Comparison of ENCODE assay signal across 28 cellular contexts in genomic region chr7:157089100-157089510, GRCh38. TPM values are rescaled to one million over a fixed set of nuclear protein-coding genes. Genes with fewer than 3 reads are reported as not detected.
A peak's percentile ranks its signal among the peaks of the same experiment; 100 is the strongest.
DNase-seq lines count a peak whose midpoint lies in the region; ATAC-seq, FAIRE-seq and TF ChIP-seq lines count a peak whose summit lies in the region.
"Had no signal": no experiment of that assay in that cellular context is flagged by ENCODE, and none has a peak within 500 bp of the region (broad histone marks: within the 10 kb centered on the region; RNA-seq: fewer than 3 reads in every experiment).

No MANE protein-coding gene starts in this region.

- H4K20me1 ChIP-seq in HepG2 (ENCODE audit: insufficient read depth, low read length): no peaks in the 10 kb centered on the region

- H3K79me2 ChIP-seq in HepG2 (ENCODE audit: insufficient read depth, low read length): no peaks in the 10 kb centered on the region

- intact Hi-C loops in HepG2 (cut with micrococcal nuclease; ENCODE audit: unreplicated experiment): no loop called here
- intact Hi-C loops in right lobe of liver (cut with DNase I): no loop called here

- H3K36me3 Mint-ChIP-seq in neural crest cell (ENCODE audit: low read depth): no peaks in the 10 kb centered on the region
- no peaks in the 10 kb centered on the region for H3K36me3 Mint-ChIP-seq in activated naive CD8-positive, alpha-beta T cell treated with anti-CD3 and anti-CD28 coated beads, Interleukin-2, amount 50 U/mL, for 24 hours (ENCODE audit: low read depth)
- H3K36me3 Mint-ChIP-seq: CD8-positive, alpha-beta memory T cell had no signal

- ATAC-seq in HepG2 (peak; percentile 88), right lobe of liver (no peak)
- no peak for ATAC-seq in activated naive CD8-positive, alpha-beta T cell treated with anti-CD3 and anti-CD28 coated beads, Interleukin-2, amount 50 U/mL, for 24 hours
- ATAC-seq: activated CD8-positive, alpha-beta T cell treated with anti-CD3 and anti-CD28 coated beads for 36 hours; right cardiac atrium; Right ventricle myocardium inferior; stimulated activated naive CD8-positive, alpha-beta T cell treated with anti-CD3 and anti-CD28 coated beads, Interleukin-15, amount 100 ng/mL, for 72 hours; T-helper 17 cell had no signal

- H3K9me3 ChIP-seq in HepG2 (ENCODE audit: low read length): peaks cover 19% of the 10 kb centered on the region
- no peaks in the 10 kb centered on the region for H3K9me3 ChIP-seq in right lobe of liver
- peaks cover under 1% of the 10 kb centered on the region for H3K9me3 ChIP-seq in WERI-Rb-1 (ENCODE audit: severe bottlenecking)
- H3K9me3 ChIP-seq: SK-N-SH, vagina had no signal

- H3K4me3 ChIP-seq in HepG2 (replicated peaks in 1 of 3; ENCODE audit: insufficient read depth in 1 of 3, low read depth in 2 of 3, low read length in 3 of 3) (peak overlapping the region; percentile 26 to 45 (median 28); a peak in 3 of 6 replicates), right lobe of liver (no peak overlapping the region), WERI-Rb-1 (ENCODE audit: low read depth, low read length) (no peak overlapping the region)
- H3K4me3 ChIP-seq: thoracic aorta, vagina had no signal

- H3K27ac Mint-ChIP-seq in neural crest cell (ENCODE audit: unreplicated experiment): peak overlapping the region; percentile 91
- no peak overlapping the region for H3K27ac Mint-ChIP-seq in activated naive CD8-positive, alpha-beta T cell treated with anti-CD3 and anti-CD28 coated beads, Interleukin-2, amount 50 U/mL, for 24 hours
- H3K27ac Mint-ChIP-seq: activated CD8-positive, alpha-beta T cell treated with anti-CD3 and anti-CD28 coated beads for 36 hours; activated T-helper 2 cell treated with anti-CD3 and anti-CD28 coated beads, Interferon-gamma antibody, Interleukin-2, Interleukin-4, amounts not matched to agents 10 μg/mL and 5 μg/mL and 100 μg/mL, durations not matched to agents 14 hours and 24 hours and 36 hours; B cell; CD8-positive, alpha-beta memory T cell; H9; stimulated activated naive CD8-positive, alpha-beta T cell treated with anti-CD3 and anti-CD28 coated beads, Interleukin-15, amount 100 ng/mL, for 72 hours; T-helper 17 cell had no signal

- DNase-seq in HepG2 (ENCODE audit: low spot score): peak; percentile 66
- no peak for DNase-seq in right lobe of liver
- DNase-seq in WERI-Rb-1: peak; percentile 30
- DNase-seq in neural crest cell (ENCODE audit: low read depth, low spot score): no peak
- no peak for DNase-seq in G401 (ENCODE audit: low spot score)
- DNase-seq in activated naive CD8-positive, alpha-beta T cell treated with anti-CD3 and anti-CD28 coated beads, Interleukin-2, amount 50 U/mL, for 24 hours: no peak
- DNase-seq in epidermal melanocyte (ENCODE audit: insufficient read length, low spot score): no peak
- DNase-seq in NCI-H1105 (lab: John Stamatoyannopoulos, UW): no peak
- DNase-seq: ACHN; activated CD8-positive, alpha-beta T cell treated with anti-CD3 and anti-CD28 coated beads for 36 hours; activated naive CD4-positive, alpha-beta T cell treated with anti-CD3 and anti-CD28 coated beads, Interleukin-2, amount 50 U/mL, for 16 hours; amniotic stem cell; CD8-positive, alpha-beta memory T cell; H9; NCI-H1436 treated with DMSO at 0.1 percent for 48 hours; NCI-H526; right cardiac atrium; SK-N-SH; stimulated activated CD8-positive, alpha-beta memory T cell treated with anti-CD3 and anti-CD28 coated beads, Interleukin-4, amount 100 ng/mL, for 48 hours; stimulated activated naive CD8-positive, alpha-beta T cell treated with anti-CD3 and anti-CD28 coated beads, Interleukin-15, amount 100 ng/mL, for 72 hours; T-helper 17 cell had no signal

- 0 out of 4 replicates have a peak, but pooled peaks of 1 of the 2 experiments have one; percentile 30 for TF ChIP-seq POLR2A in HepG2 (IDR thresholded peaks at IDR 0.05; ENCODE audit: insufficient read depth in 1 of 2, low read depth in 2 of 2, low read length in 2 of 2)
- no peak for TF ChIP-seq POLR2A in right lobe of liver (IDR thresholded peaks at IDR 0.05)

- TF ChIP-seq CTCF in HepG2 (CRISPR knock-in tag; IDR thresholded peaks at IDR 0.05): 0 out of 2 replicates have a peak, but pooled peaks have one; percentile 4
- TF ChIP-seq CTCF in right lobe of liver (IDR thresholded peaks at IDR 0.05): no peak
- no peak for TF ChIP-seq CTCF in WERI-Rb-1 (IDR thresholded peaks at IDR 0.05; ENCODE audit: low read depth, low read length)
- no peak for TF ChIP-seq CTCF in neural crest cell (conservative IDR thresholded peaks at IDR 0.05)

- H3K27ac ChIP-seq in HepG2 (ENCODE audit: extremely low read length, insufficient read depth, low read length) (peak overlapping the region; percentile 46), right lobe of liver (no peak overlapping the region), WERI-Rb-1 (no peak overlapping the region)
- H3K27ac ChIP-seq: thoracic aorta, vagina had no signal

- H3K4me1 Mint-ChIP-seq in neural crest cell: peaks cover 13% of the 10 kb centered on the region
- no peaks in the 10 kb centered on the region for H3K4me1 Mint-ChIP-seq in activated naive CD8-positive, alpha-beta T cell treated with anti-CD3 and anti-CD28 coated beads, Interleukin-2, amount 50 U/mL, for 24 hours
- H3K4me1 Mint-ChIP-seq: B cell; CD8-positive, alpha-beta memory T cell; H9; stimulated activated naive CD8-positive, alpha-beta T cell treated with anti-CD3 and anti-CD28 coated beads, Interleukin-15, amount 100 ng/mL, for 72 hours; T-helper 17 cell had no signal

- H3K36me3 ChIP-seq in HepG2 (replicated peaks in 1 of 2; ENCODE audit: control insufficient read depth in 1 of 2, insufficient read depth in 2 of 2, low read length in 2 of 2) (no peaks in the 10 kb centered on the region), right lobe of liver (no peaks in the 10 kb centered on the region), WERI-Rb-1 (no peaks in the 10 kb centered on the region)
- H3K36me3 ChIP-seq: thoracic aorta, vagina had no signal

- no peak for TF ChIP-seq RAD21 in HepG2 (CRISPR knock-in tag; IDR thresholded peaks at IDR 0.05)

- in situ Hi-C loops in HepG2 (cut with HindIII; ENCODE audit: extremely low pct_ligation_motif_present, low pct_unique_long_range_greater_than_20kb): no loop called here
- in situ Hi-C loops in G401 (cut with HindIII; ENCODE audit: low sequenced_read_pairs): no loop called here

- H2AFZ ChIP-seq in HepG2 (ENCODE audit: low read length): no peak overlapping the region

- TF ChIP-seq EP300 in HepG2 (IDR thresholded peaks at IDR 0.05; ENCODE audit: low read depth in 2 of 2, low read length in 2 of 2): no peak
- no peak for TF ChIP-seq EP300 in HepG2 (CRISPR knock-in tag; IDR thresholded peaks at IDR 0.05; ENCODE audit: borderline replicate concordance)

- peaks cover 3% of the 10 kb centered on the region for H3K27me3 Mint-ChIP-seq in neural crest cell (ENCODE audit: low read depth)
- H3K27me3 Mint-ChIP-seq in activated naive CD8-positive, alpha-beta T cell treated with anti-CD3 and anti-CD28 coated beads, Interleukin-2, amount 50 U/mL, for 24 hours: peaks cover 10% of the 10 kb centered on the region

- peaks cover 0 to 19% of the 10 kb centered on the region in 2 experiments; a peak in 2 of 5 replicates for H3K27me3 ChIP-seq in HepG2 (ENCODE audit: control insufficient read depth in 1 of 2, insufficient read depth in 2 of 2, low read length in 2 of 2)
- no peaks in the 10 kb centered on the region for H3K27me3 ChIP-seq in right lobe of liver
- no peaks in the 10 kb centered on the region for H3K27me3 ChIP-seq in WERI-Rb-1 (ENCODE audit: insufficient read depth, low read depth, severe bottlenecking)
- H3K27me3 ChIP-seq: vagina had no signal

- FAIRE-seq in HepG2 (lab: Jason Lieb, UNC): peak; percentile 87
- FAIRE-seq: frontal cortex, GM12891 had no signal

- BruUV-seq in HepG2 (replicated peaks; lab: Mats Ljungman, UMichigan): no TSS peak

- H3K4me1 ChIP-seq in HepG2 (ENCODE audit: insufficient read depth, low read length) (peaks cover 16% of the 10 kb centered on the region), right lobe of liver (no peaks in the 10 kb centered on the region)
- H3K4me1 ChIP-seq: vagina had no signal

- peaks cover 14% of the 10 kb centered on the region for H3K9me3 Mint-ChIP-seq in neural crest cell
- H3K9me3 Mint-ChIP-seq in activated naive CD8-positive, alpha-beta T cell treated with anti-CD3 and anti-CD28 coated beads, Interleukin-2, amount 50 U/mL, for 24 hours: peaks cover 11% of the 10 kb centered on the region

- CTCF ChIA-PET in HepG2 (lab: Yijun Ruan, JAX; ENCODE audit: low intra/inter-chr PET ratio, low total read pairs): no interaction called here

- POLR2A ChIA-PET in HepG2 (lab: Yijun Ruan, JAX): no interaction called here

- H3K4me3 Mint-ChIP-seq in neural crest cell: peak overlapping the region; percentile 17
- no peak overlapping the region for H3K4me3 Mint-ChIP-seq in activated naive CD8-positive, alpha-beta T cell treated with anti-CD3 and anti-CD28 coated beads, Interleukin-2, amount 50 U/mL, for 24 hours
- H3K4me3 Mint-ChIP-seq: activated CD8-positive, alpha-beta T cell treated with anti-CD3 and anti-CD28 coated beads for 36 hours; B cell; CD8-positive, alpha-beta memory T cell; H9; stimulated activated naive CD8-positive, alpha-beta T cell treated with anti-CD3 and anti-CD28 coated beads, Interleukin-15, amount 100 ng/mL, for 72 hours; T-helper 17 cell had no signal

- WGBS in HepG2 (ENCODE audit: low lambda C conversion rate): 0% methylated on average over 6 of the region's 14 CpGs
- WGBS in right lobe of liver (ENCODE audit: insufficient coverage, low coverage, low lambda C conversion rate, missing lambda C conversion rate): 19% methylated on average over 13 of the region's 14 CpGs

- H3K4me2 ChIP-seq in HepG2 (ENCODE audit: low read depth, low read length): peak overlapping the region; percentile 76
- H3K4me2 ChIP-seq: SK-N-SH had no signal

- no peak overlapping the region for H3K9ac ChIP-seq in HepG2 (ENCODE audit: insufficient read depth, low read depth, low read length)
- H3K9ac ChIP-seq: SK-N-SH had no signal

RNA-seq across cellular contexts. Expression of gene UBE3C, which starts 49.6 kb away (rescaled TPM):
- total RNA-seq in HepG2 (2016; rRNA removed; fragmentation: Illumina TruSeq; extraction: Trizol): 48.2 and 49.8 TPM in 2 replicates
- 32.9 and 44.3 TPM in 2 replicates for total RNA-seq in HepG2 (2016; cell fraction: cytosol; rRNA removed; fragmentation: Illumina TruSeq; extraction: Trizol; ENCODE audit: low read depth)
- 42.9 and 47.0 TPM in 2 replicates for total RNA-seq in HepG2 (2016; cell fraction: insoluble cytoplasmic fraction; rRNA removed; fragmentation: Illumina TruSeq; extraction: Trizol)
- 36.7 and 40.4 TPM in 2 replicates for total RNA-seq in HepG2 (2016; cell fraction: membrane; rRNA removed; fragmentation: Illumina TruSeq; extraction: Trizol)
- total RNA-seq in HepG2 (2016; cell fraction: nucleus; rRNA removed; fragmentation: Illumina TruSeq; extraction: Trizol): 55.6 and 66.1 TPM in 2 replicates
- 27.0 and 28.2 TPM in 2 replicates for polyA plus RNA-seq in HepG2 (2011; rRNA removed)
- 21.1 and 27.9 TPM in 2 replicates for polyA plus RNA-seq in HepG2 (2011; cell fraction: cytosol; rRNA removed)
- 17.7 and 21.8 TPM in 2 replicates for polyA plus RNA-seq in HepG2 (2011; cell fraction: nucleus; rRNA removed)
- 22.1 and 26.0 TPM in 2 replicates for polyA plus RNA-seq in HepG2 (2012)
- 3.2 and 3.8 TPM in 2 replicates for polyA plus RNA-seq in HepG2 (2016; cell fraction: cytosol; fragmentation: Illumina TruSeq; extraction: Trizol; ENCODE audit: low read depth)
- 32.8 and 33.5 TPM in 2 replicates for polyA plus RNA-seq in HepG2 (2016; cell fraction: insoluble cytoplasmic fraction; fragmentation: Illumina TruSeq; extraction: Trizol; ENCODE audit: low read depth)
- 14.5 and 14.8 TPM in 2 replicates for polyA plus RNA-seq in HepG2 (2016; cell fraction: membrane; fragmentation: Illumina TruSeq; extraction: Trizol; ENCODE audit: low read depth)
- 43.9 and 49.1 TPM in 2 replicates for polyA plus RNA-seq in HepG2 (2016; cell fraction: nucleus; fragmentation: Illumina TruSeq; extraction: Trizol; ENCODE audit: insufficient read depth, low read depth)
- 50.9 and 89.2 TPM in 2 replicates for polyA minus RNA-seq in HepG2 (2011; rRNA and poly(A)+ RNA removed; ENCODE audit: low replicate concordance)
- polyA minus RNA-seq in HepG2 (2011; cell fraction: cytosol; rRNA and poly(A)+ RNA removed): 29.2 and 32.2 TPM in 2 replicates
- 88.8 and 108 TPM in 2 replicates for polyA minus RNA-seq in HepG2 (2011; cell fraction: nucleus; rRNA and poly(A)+ RNA removed)
- 10 to 100 TPM; 28.3 to 48.1 (median 31.9) TPM for total RNA-seq in right lobe of liver
- total RNA-seq in neural crest cell: 46.1 and 46.8 TPM in 2 replicates
- 37.8 and 50.2 TPM in 2 replicates for total RNA-seq in G401 (2014; rRNA removed; shearing (Covaris generic))

Comparison
In these comparisons a context has a peak if more than half of its experiments do, and no peak if none do; other contexts are left out.
1. DNase-seq: peak in HepG2 (single experiment) and WERI-Rb-1 (single experiment); none in right lobe of liver (0 of 3), neural crest cell (single experiment), G401 (single experiment), activated naive CD8-positive, alpha-beta T cell treated with anti-CD3 and anti-CD28 coated beads, Interleukin-2, amount 50 U/mL, for 24 hours (single experiment), epidermal melanocyte (single experiment) and NCI-H1105 (single experiment).
2. H3K4me3 ChIP-seq: peak in HepG2 (3 of 3); none in right lobe of liver (0 of 3) and WERI-Rb-1 (single experiment).